ENCODE assay signal across 15 cellular contexts in genomic region chr2:132496566-132496965, GRCh38.
A peak's percentile ranks its signal among the peaks of the same experiment; 100 is the strongest.
DNase-seq lines count a peak whose midpoint lies in the region; ATAC-seq and TF ChIP-seq lines count a peak whose summit lies in the region.
"Had no signal": no experiment of that assay in that cellular context is flagged by ENCODE, and none has a peak within 500 bp of the region (broad histone marks: within the 10 kb centered on the region; RNA-seq: fewer than 3 reads in every experiment).

No MANE protein-coding gene starts in this region.

- no peaks in the 10 kb centered on the region for H3K27me3 ChIP-seq in BE2C
- H3K27me3 ChIP-seq: BLaER1 treated with 17β-estradiol and CSF1 and Interleukin-3, amounts not matched to agents 10 nM and 100 nM had no signal

- TF ChIP-seq POLR2A in erythroblast (IDR thresholded peaks at IDR 0.05; ENCODE audit: low read length) = no peak

- H3K4me1 ChIP-seq in BE2C = no peaks in the 10 kb centered on the region
- H3K4me1 ChIP-seq: BLaER1 treated with 17β-estradiol and CSF1 and Interleukin-3, amounts not matched to agents 10 nM and 100 nM; HAP-1 had no signal

- no peak for ATAC-seq in GM18858 (IDR thresholded peaks at IDR 0.05; ENCODE audit: unreplicated experiment)

- no peak for TF ChIP-seq CTCF in BE2C (IDR thresholded peaks at IDR 0.05; ENCODE audit: low read depth, low read length)

- H3K9me3 ChIP-seq in BE2C = no peaks in the 10 kb centered on the region
- H3K9me3 ChIP-seq: HAP-1 had no signal

- DNase-seq in NCI-H1694 treated with DMSO at 0.1 percent for 48 hours (lab: John Stamatoyannopoulos, UW) = peak; percentile 5
- no peak for DNase-seq in NCI-H1694 (lab: John Stamatoyannopoulos, UW)
- DNase-seq in NCI-H748 (lab: John Stamatoyannopoulos, UW; ENCODE audit: unreplicated experiment) = peak; percentile 69
- peak; percentile 50 for DNase-seq in cerebellum (ENCODE audit: low spot score)
- no peak for DNase-seq in erythroblast (lab: John Stamatoyannopoulos, UW)
- DNase-seq in BE2C = no peak
- DNase-seq: 8988T; AML-193; CD4-positive, CD25-positive, alpha-beta regulatory T cell; DMS79 treated with DMSO at 0.1 percent for 48 hours; EL; GDM1 had no signal

- no peaks in the 10 kb centered on the region for H3K36me3 ChIP-seq in BE2C
- H3K36me3 ChIP-seq: BLaER1 treated with 17β-estradiol and CSF1 and Interleukin-3, amounts not matched to agents 10 nM and 100 nM; HAP-1 had no signal

- no peak overlapping the region for H3K4me3 ChIP-seq in BE2C (ENCODE audit: low read depth, low read length)
- H3K4me3 ChIP-seq: BLaER1 treated with 17β-estradiol and CSF1 and Interleukin-3, amounts not matched to agents 10 nM and 100 nM; HAP-1 had no signal

Comparison
In these comparisons a context has a peak if more than half of its experiments do, and no peak if none do; other contexts are left out.
1. DNase-seq: peak in NCI-H1694 treated with DMSO at 0.1 percent for 48 hours (single experiment), NCI-H748 (single experiment) and cerebellum (single experiment); none in NCI-H1694 (single experiment), erythroblast (0 of 2) and BE2C (single experiment).